10 cellular contexts compared by ENCODE assay signal in the genomic region with DNA sequence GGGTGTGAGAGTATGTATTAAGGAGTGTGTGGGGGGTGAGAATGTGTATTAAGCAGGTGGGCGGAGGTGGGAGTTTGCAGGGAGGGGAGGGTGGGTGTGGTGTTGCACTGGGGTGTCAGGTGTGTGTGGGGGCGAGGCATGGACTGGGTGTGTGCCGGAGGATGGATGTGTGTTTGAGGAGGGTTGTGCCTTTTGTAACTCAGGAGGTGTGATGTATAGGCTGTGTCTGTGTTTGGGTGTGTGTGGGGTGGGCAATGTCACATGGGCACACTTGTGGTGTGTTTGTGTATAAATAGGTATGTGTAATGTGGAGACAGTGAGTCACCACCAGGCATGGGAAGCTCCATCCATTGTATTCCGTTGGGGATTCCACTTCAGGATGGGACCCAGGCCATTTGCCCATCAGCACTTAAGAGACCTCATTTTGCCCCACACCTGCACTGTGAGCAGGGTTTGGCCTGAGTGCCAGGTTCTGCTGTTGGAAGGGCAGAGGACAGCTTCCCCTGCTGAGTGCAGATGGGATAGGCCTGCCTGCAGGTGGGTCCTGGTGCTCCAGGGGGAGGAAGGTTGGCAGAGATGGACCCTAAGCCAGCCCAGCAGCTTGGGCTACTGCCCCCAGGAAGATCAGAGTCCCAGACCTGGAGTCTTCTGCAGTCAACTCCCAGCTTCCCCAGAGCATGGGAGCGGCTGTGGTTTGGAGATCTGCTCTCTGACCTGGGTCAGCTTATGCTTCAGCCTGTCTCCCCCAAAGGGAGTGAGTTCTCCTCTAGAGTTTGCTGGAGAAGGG. TPM values are rescaled to one million over a fixed set of nuclear protein-coding genes. Genes with fewer than 3 reads are reported as not detected.
A peak's percentile ranks its signal among the peaks of the same experiment; 100 is the strongest.
DNase-seq lines count a peak whose midpoint lies in the region; ATAC-seq lines count a peak whose summit lies in the region.
"Had no signal": no experiment of that assay in that cellular context is flagged by ENCODE, and none has a peak within 500 bp of the region (broad histone marks: within the 10 kb centered on the region; RNA-seq: fewer than 3 reads in every experiment).

No MANE protein-coding gene starts in this region.

- peaks cover 34% of the 10 kb centered on the region for H3K79me1 ChIP-seq in mesendoderm (ENCODE audit: low read length)

- H3K4me1 ChIP-seq in mesendoderm (ENCODE audit: control insufficient read depth, low read depth, low read length): peaks cover 35% of the 10 kb centered on the region

- no peak overlapping the region for H3K18ac ChIP-seq in mesendoderm (ENCODE audit: low read length)

- no peak overlapping the region for H2BK15ac ChIP-seq in mesendoderm (replicated peaks; ENCODE audit: low read depth)

- no peaks in the 10 kb centered on the region for H3K27me3 ChIP-seq in mesendoderm (ENCODE audit: insufficient read depth, low read length, poor library complexity)

- peak overlapping the region; percentile 73 for H3K56ac ChIP-seq in mesendoderm (ENCODE audit: low read length)

- peak overlapping the region; percentile 32 for H3K4me2 ChIP-seq in mesendoderm (ENCODE audit: low read length)

- peak overlapping the region; percentile 77 for H2AK5ac ChIP-seq in mesendoderm (ENCODE audit: low read length)

- no peak overlapping the region for H3K23ac ChIP-seq in mesendoderm (ENCODE audit: low read length)

- peak overlapping the region; percentile 53 for H3K9ac ChIP-seq in mesendoderm (ENCODE audit: low read length)

- H3K79me2 ChIP-seq in mesendoderm (ENCODE audit: control insufficient read depth, insufficient read depth, low read length): peaks cover 59% of the 10 kb centered on the region

- DNase-seq in A172 (ENCODE audit: low spot score): peak; percentile 85
- peak; percentile 16 for DNase-seq in HT-29 (ENCODE audit: low spot score)
- peak; percentile 33 for DNase-seq in cerebellar cortex (ENCODE audit: low spot score)
- DNase-seq in mesendoderm: peak; percentile 75
- DNase-seq in cerebellar nuclear complex (lab: John Stamatoyannopoulos, UW): no peak
- DNase-seq in central memory CD4-positive, alpha-beta T cell: no peak

- no CpG with 5 or more reads among the region's 5 CpGs for WGBS in mesendoderm (ENCODE audit: extremely low coverage, insufficient coverage, low lambda C conversion rate)

- H2BK5ac ChIP-seq in mesendoderm (ENCODE audit: low read length): peak overlapping the region; percentile 18

- peak overlapping the region; percentile 80 for H3K27ac ChIP-seq in mesendoderm (ENCODE audit: low read depth, low read length)
- H3K27ac ChIP-seq: neutrophil had no signal

- H4K5ac ChIP-seq in mesendoderm (ENCODE audit: low read length): no peak overlapping the region

- no peak overlapping the region for H3K4me3 ChIP-seq in mesendoderm (ENCODE audit: low read length)

- no peak overlapping the region for H3K4ac ChIP-seq in mesendoderm (ENCODE audit: low read depth, low read length)

- H4K8ac ChIP-seq in mesendoderm (ENCODE audit: low read depth, low read length): no peak overlapping the region

- no peaks in the 10 kb centered on the region for H3K36me3 ChIP-seq in mesendoderm (ENCODE audit: control insufficient read depth, insufficient read depth, low read length)
- H3K36me3 ChIP-seq: neutrophil had no signal

- ATAC-seq in HG02840 (IDR thresholded peaks at IDR 0.05; ENCODE audit: low FRiP score, unreplicated experiment) (no peak), HG02884 (IDR thresholded peaks at IDR 0.05; ENCODE audit: unreplicated experiment) (no peak)

- no peak overlapping the region for H2BK120ac ChIP-seq in mesendoderm (ENCODE audit: low read depth, low read length)

RNA-seq across cellular contexts. Expression of a gene that starts 5.9 kb away (rescaled TPM):
- total RNA-seq in A172 (2014; rRNA removed; shearing (Covaris generic)): 2.3 and 4.6 TPM in 2 replicates
- total RNA-seq in HT-29 (2014; rRNA removed; shearing (Covaris generic)): 0.21 and 0.51 TPM in 2 replicates
- polyA plus RNA-seq in mesendoderm (2013, experiment 1 of 2): 8.2 TPM
- polyA plus RNA-seq in mesendoderm (2013, experiment 2 of 2): 8.1 TPM
- total RNA-seq: T-helper 2 cell treated with Interferon-gamma antibody and Interleukin-4, amounts not matched to agents 100 ng/mL and 5 ng/mL, for 36 hours had no signal

Comparison
In these comparisons a context has a peak if more than half of its experiments do, and no peak if none do; other contexts are left out.
1. DNase-seq: peak in A172 (single experiment), HT-29 (single experiment), cerebellar cortex (single experiment) and mesendoderm (single experiment); none in cerebellar nuclear complex (0 of 2) and central memory CD4-positive, alpha-beta T cell (single experiment).